In genomic region chr3:66280304-66280703, GRCh38 we compare ENCODE assay signal across 19 cellular contexts. TPM values are rescaled to one million over a fixed set of nuclear protein-coding genes. Genes with fewer than 3 reads are reported as not detected.
DNase-seq lines count a peak whose midpoint lies in the region; ATAC-seq and TF ChIP-seq lines count a peak whose summit lies in the region.
"Had no signal": no experiment of that assay in that cellular context is flagged by ENCODE, and none has a peak within 500 bp of the region (broad histone marks: within the 10 kb centered on the region; RNA-seq: fewer than 3 reads in every experiment).

No MANE protein-coding gene starts in this region.

- H4K8ac ChIP-seq in IMR-90 (ENCODE audit: low read depth in 2 of 2, low read length in 2 of 2): no peak overlapping the region

- no peak overlapping the region for H3K4me3 ChIP-seq in IMR-90 (ENCODE audit: insufficient read depth, low read depth, low read length)
- H3K4me3 ChIP-seq: ovary, stomach, tibial nerve had no signal

- no peak overlapping the region; the same call in 1 of the 2 replicates for H3K14ac ChIP-seq in IMR-90 (replicated peaks; ENCODE audit: low read depth, low read length)

- H2BK15ac ChIP-seq in IMR-90 (ENCODE audit: low read depth, low read length): no peak overlapping the region

- DNase-seq in NCI-H2171 treated with DMSO at 0.1 percent for 48 hours (lab: John Stamatoyannopoulos, UW) (peak; percentile 10), NCI-H2171 (lab: John Stamatoyannopoulos, UW) (no peak), IMR-90 (peak; percentile 31), posterior cingulate gyrus (no peak), NCI-H2227 treated with DMSO at 0.1 percent for 48 hours (lab: John Stamatoyannopoulos, UW) (no peak)
- DNase-seq in activated CD8-positive, alpha-beta T cell treated with anti-CD3 and anti-CD28 coated beads, Interleukin-2, amount 10 ng/mL, durations not matched to agents 7 days and 5 days: no peak
- no peak for DNase-seq in naive thymus-derived CD8-positive, alpha-beta T cell
- DNase-seq: 8988T, cortex of kidney, kidney glomerular epithelial cell, NCI-H1436 treated with DMSO at 0.1 percent for 48 hours, ovary, right cardiac atrium, stomach had no signal

- no peak overlapping the region for H3K9ac ChIP-seq in IMR-90 (ENCODE audit: low read depth, low read length)

- H3K4me2 ChIP-seq in IMR-90 (ENCODE audit: low read depth, low read length): 0 out of 2 replicates have a peak overlapping the region, but pooled peaks have one; percentile 45

- H4K91ac ChIP-seq in IMR-90 (ENCODE audit: insufficient read depth, low read depth, low read length): no peak overlapping the region

- TF ChIP-seq CTCF in IMR-90 (conservative IDR thresholded peaks at IDR 0.05; ENCODE audit: low read depth, low read length): no peak

- no peak overlapping the region for H3K4me3 Mint-ChIP-seq in activated CD8-positive, alpha-beta T cell treated with anti-CD3 and anti-CD28 coated beads, Interleukin-2, amount 10 ng/mL, durations not matched to agents 7 days and 5 days
- peak overlapping the region in 7 of 10 donors; percentile 2 to 53 (median 31) for H3K4me3 Mint-ChIP-seq in naive thymus-derived CD8-positive, alpha-beta T cell
- H3K4me3 Mint-ChIP-seq: activated T-helper 1 cell treated with anti-CD3 and anti-CD28 coated beads, Interleukin-12 subunit alpha, Interleukin-12 subunit beta, Interleukin-2, Interleukin-4 antibody, amounts not matched to agents 30 ng/mL and 10 ng/mL and 1 ng/mL, durations not matched to agents 14 hours and 24 hours and 36 hours; IgD-negative memory B cell had no signal

- peak overlapping the region; percentile 45 for H3K27ac Mint-ChIP-seq in activated CD8-positive, alpha-beta T cell treated with anti-CD3 and anti-CD28 coated beads, Interleukin-2, amount 10 ng/mL, durations not matched to agents 7 days and 5 days
- peak overlapping the region in 9 of 10 donors; percentile 61 to 78 (median 70) for H3K27ac Mint-ChIP-seq in naive thymus-derived CD8-positive, alpha-beta T cell
- H3K27ac Mint-ChIP-seq: activated T-helper 1 cell treated with anti-CD3 and anti-CD28 coated beads, Interleukin-12 subunit alpha, Interleukin-12 subunit beta, Interleukin-2, Interleukin-4 antibody, amounts not matched to agents 30 ng/mL and 10 ng/mL and 1 ng/mL, durations not matched to agents 14 hours and 24 hours and 36 hours; IgD-negative memory B cell had no signal

- H2BK5ac ChIP-seq in IMR-90 (ENCODE audit: low read depth, low read length, poor library complexity, severe bottlenecking): no peak overlapping the region

- BruUV-seq in IMR-90 (replicated peaks; lab: Mats Ljungman, UMichigan): no TSS peak

- H2AK9ac ChIP-seq in IMR-90 (replicated peaks; ENCODE audit: low read depth, low read length, poor library complexity): no peak overlapping the region

- H4K20me1 ChIP-seq in IMR-90 (ENCODE audit: insufficient read depth, low read length): no peaks in the 10 kb centered on the region

- no peak overlapping the region for H2BK20ac ChIP-seq in IMR-90 (ENCODE audit: low read depth, low read length)

- H3K27me3 ChIP-seq in IMR-90 (ENCODE audit: control insufficient read depth, insufficient read depth, low read length): no peaks in the 10 kb centered on the region
- H3K27me3 ChIP-seq: ovary, stomach, tibial nerve had no signal

- dilution Hi-C loops in IMR-90 (cut with HindIII; ENCODE audit: low sequenced_read_pairs, unreplicated experiment): no loop called here

- TF ChIP-seq RAD21 in IMR-90 (IDR thresholded peaks at IDR 0.05; ENCODE audit: low read length): no peak

- no peak overlapping the region for H3K56ac ChIP-seq in IMR-90 (ENCODE audit: extremely low read depth, insufficient read depth, low read length)

- intact Hi-C loops in IMR-90 (cut with micrococcal nuclease): no loop called here
- intact Hi-C loops in posterior cingulate gyrus (cut with DNase I): no loop called here

- H2AFZ ChIP-seq in IMR-90 (replicated peaks; ENCODE audit: low read length, poor library complexity): no peak overlapping the region

- H3K18ac ChIP-seq in IMR-90 (ENCODE audit: low read depth, low read length): no peak overlapping the region

- 0 out of 2 replicates have a peak overlapping the region, but pooled peaks have one; percentile 17 for H3K23ac ChIP-seq in IMR-90 (ENCODE audit: low read depth, low read length)

- H3K27me3 Mint-ChIP-seq in activated CD8-positive, alpha-beta T cell treated with anti-CD3 and anti-CD28 coated beads, Interleukin-2, amount 10 ng/mL, durations not matched to agents 7 days and 5 days (ENCODE audit: low read depth): no peaks in the 10 kb centered on the region
- no peaks in the 10 kb centered on the region for H3K27me3 Mint-ChIP-seq in naive thymus-derived CD8-positive, alpha-beta T cell
- H3K27me3 Mint-ChIP-seq: IgD-negative memory B cell had no signal

- peaks cover 4% of the 10 kb centered on the region for H3K36me3 Mint-ChIP-seq in activated CD8-positive, alpha-beta T cell treated with anti-CD3 and anti-CD28 coated beads, Interleukin-2, amount 10 ng/mL, durations not matched to agents 7 days and 5 days (ENCODE audit: low read depth)
- H3K36me3 Mint-ChIP-seq in naive thymus-derived CD8-positive, alpha-beta T cell: peaks cover 0 to 14% (median 4%) of the 10 kb centered on the region in 3 donors

- no CpG with 5 or more reads among the region's 3 CpGs for WGBS in IMR-90 (ENCODE audit: extremely low coverage in 2 of 2, insufficient read length in 1 of 2), 2 experiments

- POLR2A ChIA-PET in IMR-90 (lab: Charles Lee; ENCODE audit: unreplicated experiment): no interaction called here
- POLR2A ChIA-PET in activated CD8-positive, alpha-beta T cell treated with anti-CD3 and anti-CD28 coated beads, Interleukin-2, amount 10 ng/mL, durations not matched to agents 7 days and 5 days (lab: Charles Lee): no interaction called here
- POLR2A ChIA-PET in naive thymus-derived CD8-positive, alpha-beta T cell (lab: Charles Lee): interaction anchor here (0.8 kb wide), 1 partner anchor 30 kb away, joined by 3 read pairs; no protein-coding TSS in a partner anchor

- H3K9me3 Mint-ChIP-seq in activated CD8-positive, alpha-beta T cell treated with anti-CD3 and anti-CD28 coated beads, Interleukin-2, amount 10 ng/mL, durations not matched to agents 7 days and 5 days (ENCODE audit: insufficient read depth): no peaks in the 10 kb centered on the region
- no peaks in the 10 kb centered on the region for H3K9me3 Mint-ChIP-seq in naive thymus-derived CD8-positive, alpha-beta T cell
- H3K9me3 Mint-ChIP-seq: activated T-helper 1 cell treated with anti-CD3 and anti-CD28 coated beads, Interleukin-12 subunit alpha, Interleukin-12 subunit beta, Interleukin-2, Interleukin-4 antibody, amounts not matched to agents 30 ng/mL and 10 ng/mL and 1 ng/mL, durations not matched to agents 14 hours and 24 hours and 36 hours; IgD-negative memory B cell had no signal

- no peak overlapping the region for H2AK5ac ChIP-seq in IMR-90 (ENCODE audit: low read depth, low read length)

- ATAC-seq in IMR-90 (ENCODE audit: low read depth) (no peak), GM19023 (IDR thresholded peaks at IDR 0.05; ENCODE audit: unreplicated experiment) (no peak)
- ATAC-seq in activated CD8-positive, alpha-beta T cell treated with anti-CD3 and anti-CD28 coated beads, Interleukin-2, amount 10 ng/mL, durations not matched to agents 7 days and 5 days: no peak
- ATAC-seq in naive thymus-derived CD8-positive, alpha-beta T cell: peak in 1 of 2 donors; percentile 36
- ATAC-seq: right cardiac atrium, SK-N-SH treated with all-trans-retinoic acid at 6 μM for 48 hours had no signal

- H3K4me1 ChIP-seq in IMR-90 (ENCODE audit: control insufficient read depth, insufficient read depth, low read length): no peaks in the 10 kb centered on the region
- H3K4me1 ChIP-seq: tibial nerve had no signal

- no peak overlapping the region for H2BK120ac ChIP-seq in IMR-90 (ENCODE audit: low read depth, low read length)

- no peak for TF ChIP-seq POLR2A in IMR-90 (IDR thresholded peaks at IDR 0.05; ENCODE audit: low read depth, low read length)

- no peaks in the 10 kb centered on the region for H3K79me1 ChIP-seq in IMR-90 (ENCODE audit: low read depth in 1 of 2, low read length in 2 of 2)

- peaks cover 16% of the 10 kb centered on the region for H3K4me1 Mint-ChIP-seq in activated CD8-positive, alpha-beta T cell treated with anti-CD3 and anti-CD28 coated beads, Interleukin-2, amount 10 ng/mL, durations not matched to agents 7 days and 5 days (ENCODE audit: low read depth)
- H3K4me1 Mint-ChIP-seq in naive thymus-derived CD8-positive, alpha-beta T cell: peaks cover 20 to 36% (median 31%) of the 10 kb centered on the region in 4 donors

- in situ Hi-C loops in IMR-90 (cut with MboI; ENCODE audit: low sequenced_read_pairs): no loop called here

- H3K9me3 ChIP-seq in IMR-90 (ENCODE audit: control insufficient read depth, insufficient read depth, low read length): no peaks in the 10 kb centered on the region
- H3K9me3 ChIP-seq: ovary, stomach, tibial nerve had no signal

- no peak overlapping the region for H4K5ac ChIP-seq in IMR-90 (ENCODE audit: low read depth, low read length)

- CTCF ChIA-PET in IMR-90 (lab: Yijun Ruan, JAX): interaction anchor here (0.8 kb wide), 1 partner anchor 9 kb away, joined by 3 read pairs; no protein-coding TSS in a partner anchor
- CTCF ChIA-PET in activated CD8-positive, alpha-beta T cell treated with anti-CD3 and anti-CD28 coated beads, Interleukin-2, amount 10 ng/mL, durations not matched to agents 7 days and 5 days (lab: Charles Lee): interaction anchor here (0.6 to 2.9 kb wide), 3 partner anchors 92 to 542 kb away, joined by 4 to 10 read pairs (median 7); no protein-coding TSS in a partner anchor

- no peaks in the 10 kb centered on the region for H3K9me1 ChIP-seq in IMR-90 (ENCODE audit: insufficient read depth, low read length)

- no peak overlapping the region for H3K4ac ChIP-seq in IMR-90 (ENCODE audit: low read depth, low read length)

- H3K27ac ChIP-seq in IMR-90 (ENCODE audit: insufficient read depth, low read length): no peak overlapping the region
- H3K27ac ChIP-seq: ovary, stomach, tibial nerve had no signal

- no peaks in the 10 kb centered on the region for H3K36me3 ChIP-seq in IMR-90 (ENCODE audit: control insufficient read depth, insufficient read depth, low read length)
- H3K36me3 ChIP-seq: ovary, stomach, tibial nerve had no signal

TF ChIP-seq in IMR-90, 13 proteins besides CTCF, POLR2A, EP300 and RAD21 (continues in another document):
- TF ChIP-seq BHLHE40 (IDR thresholded peaks at IDR 0.05; ENCODE audit: low read depth, low read length): no peak
- TF ChIP-seq FOS (IDR thresholded peaks at IDR 0.05; ENCODE audit: low read depth, low read length): no peak
- TF ChIP-seq CEBPB (IDR thresholded peaks at IDR 0.05; ENCODE audit: low read depth, low read length): no peak
- no peak for TF ChIP-seq MXI1 (IDR thresholded peaks at IDR 0.05; ENCODE audit: borderline replicate concordance, low read depth, low read length)

RNA-seq across cellular contexts. Expression of gene SLC25A26, which starts 59.5 kb away (rescaled TPM):
- total RNA-seq in IMR-90 (2012; rRNA removed): 12.7 and 17.5 TPM in 2 replicates
- 8.5 and 10.9 TPM in 2 replicates for polyA plus RNA-seq in IMR-90 (2012; rRNA removed)
- 5.6 and 13.2 TPM in 2 replicates for polyA plus RNA-seq in IMR-90 (2012; cell fraction: cytosol; rRNA removed)
- polyA plus RNA-seq in IMR-90 (2012; cell fraction: nucleus; rRNA removed; ENCODE audit: low replicate concordance): 3.1 and 7.2 TPM in 2 replicates
- total RNA-seq in activated CD8-positive, alpha-beta T cell treated with anti-CD3 and anti-CD28 coated beads, Interleukin-2, amount 10 ng/mL, durations not matched to agents 7 days and 5 days: 10 to 100 TPM; 14.2 to 14.3 TPM
- total RNA-seq in naive thymus-derived CD8-positive, alpha-beta T cell: 10 to 100 TPM; 19.0 to 20.4 TPM
- 10 to 100 TPM; 49.3 to 62.5 (median 51.9) TPM for polyA plus RNA-seq in naive thymus-derived CD8-positive, alpha-beta T cell

Comparison
In these comparisons a context has a peak if more than half of its experiments do, and no peak if none do; other contexts are left out.
1. DNase-seq: peak in NCI-H2171 treated with DMSO at 0.1 percent for 48 hours (single experiment) and IMR-90 (single experiment); none in NCI-H2171 (single experiment), activated CD8-positive, alpha-beta T cell treated with anti-CD3 and anti-CD28 coated beads, Interleukin-2, amount 10 ng/mL, durations not matched to agents 7 days and 5 days (single experiment), naive thymus-derived CD8-positive, alpha-beta T cell (0 of 10), posterior cingulate gyrus (0 of 10) and NCI-H2227 treated with DMSO at 0.1 percent for 48 hours (single experiment).